ENCODE assay signal across 9 cellular contexts in the genomic region with DNA sequence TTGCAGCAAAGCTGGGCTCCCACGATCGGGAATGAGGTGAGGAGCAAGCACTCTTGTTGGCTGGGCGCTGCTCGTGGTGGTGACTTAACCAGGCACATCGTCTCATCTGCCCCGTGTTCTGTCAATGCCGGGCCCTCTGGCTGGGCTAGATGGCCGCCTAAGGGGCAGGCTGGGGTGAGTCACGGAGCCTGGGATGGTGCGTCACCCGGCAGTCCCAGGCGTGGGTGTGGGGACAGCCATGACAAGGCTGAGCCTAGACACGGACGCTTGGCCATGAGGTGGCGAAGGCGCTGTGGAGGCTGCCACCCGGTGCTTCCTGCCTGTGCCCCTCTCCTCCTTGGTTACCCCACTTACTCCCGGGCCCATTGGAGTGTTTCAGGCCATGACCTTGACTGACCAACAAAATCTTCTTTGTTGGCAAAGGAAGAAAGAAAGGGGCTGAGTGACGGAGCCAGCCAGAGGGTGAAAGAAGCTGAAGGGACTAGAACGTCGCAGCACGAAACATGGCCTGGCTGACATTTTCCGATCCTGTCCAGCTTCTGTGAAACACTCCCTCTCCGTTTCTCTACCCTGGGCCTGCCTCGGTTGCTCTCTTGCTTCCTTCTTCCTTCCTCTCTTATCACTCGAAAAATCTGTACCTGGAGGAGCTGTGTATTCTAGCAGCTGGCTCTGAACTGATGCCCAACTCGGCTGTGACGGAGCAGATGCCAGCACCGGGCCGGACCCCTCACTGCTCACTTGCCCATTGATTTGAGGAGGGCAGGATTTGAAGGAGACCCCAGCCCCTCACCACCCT. TPM values are rescaled to one million over a fixed set of nuclear protein-coding genes. Genes with fewer than 3 reads are reported as not detected.
DNase-seq lines count a peak whose midpoint lies in the region; ATAC-seq and TF ChIP-seq lines count a peak whose summit lies in the region.
"Had no signal": no experiment of that assay in that cellular context is flagged by ENCODE, and none has a peak within 500 bp of the region (broad histone marks: within the 10 kb centered on the region; RNA-seq: fewer than 3 reads in every experiment).

No MANE protein-coding gene starts in this region.

- H3K9me3 ChIP-seq in Peyer's patch (no peaks in the 10 kb centered on the region), mucosa of descending colon (no peaks in the 10 kb centered on the region)
- H3K9me3 ChIP-seq: ascending aorta had no signal

- no peaks in the 10 kb centered on the region for H3K36me3 ChIP-seq in Peyer's patch
- no peaks in the 10 kb centered on the region for H3K36me3 ChIP-seq in mucosa of descending colon (ENCODE audit: low read depth)
- H3K36me3 ChIP-seq: ascending aorta had no signal

- H3K27me3 ChIP-seq in Peyer's patch: no peaks in the 10 kb centered on the region
- H3K27me3 ChIP-seq: ascending aorta had no signal

- peak overlapping the region; percentile 61 to 82 (median 66) for H3K27ac ChIP-seq in Peyer's patch
- H3K27ac ChIP-seq: ascending aorta had no signal

- no peak for TF ChIP-seq CTCF in Peyer's patch (IDR thresholded peaks at IDR 0.05)
- TF ChIP-seq CTCF in mucosa of descending colon (IDR thresholded peaks at IDR 0.05): no peak

- TF ChIP-seq POLR2A in Peyer's patch (IDR thresholded peaks at IDR 0.05): no peak

- intact Hi-C loops in mucosa of descending colon (cut with DNase I, micrococcal nuclease): no loop called here

- ATAC-seq in mucosa of descending colon: peak; percentile 75
- no peak for ATAC-seq in GM18909 (IDR thresholded peaks at IDR 0.05; ENCODE audit: poor library complexity, unreplicated experiment)
- no peak for ATAC-seq in GM19455 (IDR thresholded peaks at IDR 0.05; ENCODE audit: unreplicated experiment)

- DNase-seq in Peyer's patch (peak in 2 of 3 donors; percentile 34 to 75), activated T-cell treated with anti-CD3 and anti-CD28 coated beads for 48 hours (ENCODE audit: low read depth) (peak; percentile 91), mucosa of descending colon (peak in 2 of 3 donors; percentile 40 to 63), putamen (ENCODE audit: low spot score) (no peak), NOMO-1 treated with dmso at 0.1 percent for 144 hours (lab: John Stamatoyannopoulos, UW; ENCODE audit: unreplicated experiment) (no peak)
- peak; percentile 45 to 74 (median 66) for DNase-seq in stimulated activated naive CD4-positive, alpha-beta T cell (lab: John Stamatoyannopoulos, UW)

- H3K4me1 ChIP-seq in Peyer's patch (no peaks in the 10 kb centered on the region), mucosa of descending colon (ENCODE audit: low read depth) (no peaks in the 10 kb centered on the region)
- H3K4me1 ChIP-seq: ascending aorta had no signal

- peak overlapping the region; percentile 34 to 42 (median 34) for H3K4me3 ChIP-seq in Peyer's patch
- no peak overlapping the region for H3K4me3 ChIP-seq in mucosa of descending colon
- H3K4me3 ChIP-seq: ascending aorta had no signal

RNA-seq across cellular contexts. Expression of a gene that starts 0.6 kb away (rescaled TPM):
- total RNA-seq in Peyer's patch (1 to 10 TPM in 3 of 4 donors, not detected in 1; 1.9 to 7.4 (median 3.9) TPM), mucosa of descending colon (1 to 10 TPM; 4.6 to 6.1 (median 4.6) TPM)

RNA-seq across cellular contexts. Expression of a gene that starts 35.8 kb away (rescaled TPM):
- 10 to 100 TPM; 50.3 to 80.3 (median 67.6) TPM for total RNA-seq in Peyer's patch
- 10 to 100 TPM; 47.8 to 70.6 (median 58.7) TPM for total RNA-seq in mucosa of descending colon

Comparison
In these comparisons a context has a peak if more than half of its experiments do, and no peak if none do; other contexts are left out.
1. DNase-seq: peak in Peyer's patch (2 of 3), activated T-cell treated with anti-CD3 and anti-CD28 coated beads for 48 hours (single experiment), mucosa of descending colon (2 of 3) and stimulated activated naive CD4-positive, alpha-beta T cell (6 of 6); none in putamen (single experiment) and NOMO-1 treated with dmso at 0.1 percent for 144 hours (single experiment).